Comparison of ENCODE assay signal across 18 cellular contexts in the genomic region with DNA sequence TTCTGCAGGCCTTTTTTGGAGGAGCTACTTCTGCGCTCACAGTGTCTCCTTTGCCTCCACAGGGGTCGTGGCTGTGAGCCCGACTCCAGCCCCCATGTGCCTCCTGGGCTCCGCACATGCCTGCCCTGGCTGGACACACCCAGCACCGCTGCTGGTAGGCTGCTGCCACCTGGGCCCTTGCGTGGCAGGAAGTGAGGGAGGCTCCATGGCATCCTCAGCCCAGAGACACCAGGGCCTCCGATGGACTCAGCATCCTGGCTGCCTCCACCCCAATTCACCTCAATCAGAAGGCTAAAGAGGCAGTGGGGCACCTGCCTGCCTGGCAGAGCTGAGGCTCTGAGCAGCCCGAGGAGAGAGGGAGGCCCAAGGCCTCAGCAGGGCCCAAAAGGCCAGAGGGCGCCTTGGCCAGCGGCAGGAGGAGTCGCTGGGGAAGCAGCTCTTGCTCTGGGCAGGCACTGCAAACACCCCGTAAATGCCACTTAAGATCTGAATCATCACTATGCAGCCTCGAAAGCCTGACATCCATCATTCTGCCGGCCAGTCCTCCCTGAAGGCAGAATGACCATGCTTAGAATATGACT.
DNase-seq lines count a peak whose midpoint lies in the region; ATAC-seq, FAIRE-seq and TF ChIP-seq lines count a peak whose summit lies in the region.
"Had no signal": no experiment of that assay in that cellular context is flagged by ENCODE, and none has a peak within 500 bp of the region (broad histone marks: within the 10 kb centered on the region; RNA-seq: fewer than 3 reads in every experiment).

No MANE protein-coding gene starts in this region.

- peak; percentile 72 for FAIRE-seq in HTR-8/SVneo (lab: Jason Lieb, UNC)
- FAIRE-seq: GM12878, K562 had no signal

- 76 to 80% methylated on average over 14 of the region's 14 CpGs for WGBS in sigmoid colon, 2 donors
- 59% methylated on average over 14 of the region's 14 CpGs for WGBS in smooth muscle cell (ENCODE audit: low lambda C conversion rate)

- no peak for TF ChIP-seq EP300 in sigmoid colon (IDR thresholded peaks at IDR 0.05)

- H3K79me2 ChIP-seq in smooth muscle cell (ENCODE audit: low read depth), result no peaks in the 10 kb centered on the region

- no peak overlapping the region for H2AFZ ChIP-seq in smooth muscle cell (ENCODE audit: low read depth)

- no peaks in the 10 kb centered on the region for H3F3A ChIP-seq in smooth muscle cell (ENCODE audit: low read depth)

- H3K27ac ChIP-seq in sigmoid colon (no peak overlapping the region), smooth muscle cell (ENCODE audit: low read depth) (no peak overlapping the region)
- H3K27ac ChIP-seq: BLaER1 treated with 17β-estradiol and CSF1 and Interleukin-3, amounts not matched to agents 10 nM and 100 nM had no signal

- H3K4me1 ChIP-seq in sigmoid colon (no peaks in the 10 kb centered on the region), smooth muscle cell (ENCODE audit: low read depth) (peaks cover 6% of the 10 kb centered on the region)
- H3K4me1 ChIP-seq: Caco-2, HAP-1 had no signal

- H3K9me3 ChIP-seq in sigmoid colon, result no peaks in the 10 kb centered on the region
- H3K9me3 ChIP-seq in smooth muscle cell (replicated peaks; ENCODE audit: low read depth), result no peaks in the 10 kb centered on the region
- H3K9me3 ChIP-seq: Caco-2, HAP-1, SK-N-SH had no signal

- no peaks in the 10 kb centered on the region for H4K20me1 ChIP-seq in smooth muscle cell (ENCODE audit: low read depth)

- no peaks in the 10 kb centered on the region for H3K36me3 ChIP-seq in sigmoid colon
- no peaks in the 10 kb centered on the region for H3K36me3 ChIP-seq in smooth muscle cell (ENCODE audit: low read depth)
- H3K36me3 ChIP-seq: BLaER1 treated with 17β-estradiol and CSF1 and Interleukin-3, amounts not matched to agents 10 nM and 100 nM; HAP-1 had no signal

- no peak for ATAC-seq in GM18502 (IDR thresholded peaks at IDR 0.05; ENCODE audit: poor library complexity, unreplicated experiment)
- ATAC-seq: GM12878, K562 had no signal

- H3K9ac ChIP-seq in smooth muscle cell (ENCODE audit: low read depth), result no peak overlapping the region
- H3K9ac ChIP-seq: BLaER1 treated with 17β-estradiol and CSF1 and Interleukin-3, amounts not matched to agents 10 nM and 100 nM; SK-N-SH had no signal

- TF ChIP-seq POLR2A in sigmoid colon (IDR thresholded peaks at IDR 0.05), result no peak

- DNase-seq in EH (ENCODE audit: low read depth) (peak; percentile 22), HTR-8/SVneo (ENCODE audit: insufficient read length, low spot score) (peak; percentile 52), astrocyte of the hippocampus (ENCODE audit: low read depth, low spot score) (peak; percentile 5), sigmoid colon (peak; percentile 25), amniotic stem cell (lab: John Stamatoyannopoulos, UW) (no peak), smooth muscle cell (lab: John Stamatoyannopoulos, UW; ENCODE audit: unreplicated experiment) (no peak)
- DNase-seq: Caco-2; NCI-H1092 treated with DMSO at 0.1 percent for 48 hours; NCI-H1694; NCI-H2107; NCI-H69; NK-92 treated with Interleukin-12 subunit alpha and Interleukin-12 subunit beta, amount 100 ng/mL, for 24 hours; SK-N-SH had no signal

- peaks cover 0 to 9% (median 0%) of the 10 kb centered on the region in 3 donors for H3K27me3 ChIP-seq in sigmoid colon
- H3K27me3 ChIP-seq in smooth muscle cell (ENCODE audit: low read depth), result no peaks in the 10 kb centered on the region
- H3K27me3 ChIP-seq: BLaER1 treated with 17β-estradiol and CSF1 and Interleukin-3, amounts not matched to agents 10 nM and 100 nM had no signal

- no peak overlapping the region for H3K4me2 ChIP-seq in smooth muscle cell
- H3K4me2 ChIP-seq: SK-N-SH had no signal

- H3K4me3 ChIP-seq in sigmoid colon (no peak overlapping the region), smooth muscle cell (no peak overlapping the region)
- H3K4me3 ChIP-seq: BLaER1 treated with 17β-estradiol and CSF1 and Interleukin-3, amounts not matched to agents 10 nM and 100 nM; GM12878; HAP-1; K562 had no signal

- no peak for TF ChIP-seq CTCF in sigmoid colon (IDR thresholded peaks at IDR 0.05)
- TF ChIP-seq CTCF in smooth muscle cell (IDR thresholded peaks at IDR 0.05; ENCODE audit: borderline replicate concordance, insufficient read depth, poor library complexity, severe bottlenecking), result no peak

- intact Hi-C loops in sigmoid colon (cut with DNase I), result no loop called here

Comparison
In these comparisons a context has a peak if more than half of its experiments do, and no peak if none do; other contexts are left out.
1. DNase-seq: peak in EH (single experiment), HTR-8/SVneo (single experiment), astrocyte of the hippocampus (single experiment) and sigmoid colon (single experiment); none in amniotic stem cell (single experiment) and smooth muscle cell (single experiment).